In the genomic region with DNA sequence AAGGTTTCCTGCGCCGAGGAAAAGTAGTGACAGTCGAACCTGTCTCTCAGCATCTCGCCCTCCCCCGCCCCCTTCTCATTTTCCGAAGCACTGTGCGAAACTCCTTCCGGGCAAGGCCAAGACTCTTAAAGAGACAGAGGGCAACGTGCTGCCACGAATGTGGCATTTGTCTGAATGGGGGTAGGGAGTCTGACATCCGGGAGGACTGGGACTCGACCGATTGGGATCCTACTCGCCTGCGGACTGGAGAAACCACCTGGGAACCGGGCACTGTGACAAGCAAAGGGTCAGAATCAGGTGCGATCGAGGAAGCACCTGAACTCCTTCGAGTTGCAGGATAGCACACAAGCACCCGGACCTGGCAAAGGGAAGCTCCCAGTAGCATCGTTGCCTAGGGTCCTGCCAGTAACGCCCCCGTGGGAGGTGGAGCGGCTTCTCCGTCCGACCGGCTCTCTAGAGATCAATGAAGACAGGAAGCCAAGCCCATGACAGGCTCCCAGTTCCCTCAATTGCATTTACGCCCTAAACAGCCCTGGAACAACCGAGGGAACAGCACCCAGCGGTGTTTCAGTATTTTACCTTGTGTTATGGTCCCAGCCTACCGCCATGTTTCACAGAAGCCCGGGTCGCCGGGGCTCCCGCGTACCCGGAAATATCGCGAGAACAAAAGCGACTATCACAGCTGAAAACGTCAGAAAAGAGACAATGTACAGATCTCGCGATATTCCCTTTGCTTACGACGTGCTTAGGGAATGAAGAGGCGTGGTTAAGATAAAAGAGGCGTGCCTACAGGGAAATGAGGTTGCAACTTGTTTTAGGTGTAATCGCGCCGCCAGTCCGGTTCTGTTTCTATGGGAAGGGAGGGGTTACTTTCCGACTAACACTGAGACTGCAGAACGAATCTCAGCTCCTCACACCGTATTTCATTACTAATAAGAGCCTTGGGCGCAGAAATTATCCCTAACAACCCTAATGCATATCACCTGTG, we compare ENCODE assay signal across 1 cellular context.
A peak's percentile ranks its signal among the peaks of the same experiment; 100 is the strongest.
TF ChIP-seq lines count a peak whose summit lies in the region.

A gene with protein sequence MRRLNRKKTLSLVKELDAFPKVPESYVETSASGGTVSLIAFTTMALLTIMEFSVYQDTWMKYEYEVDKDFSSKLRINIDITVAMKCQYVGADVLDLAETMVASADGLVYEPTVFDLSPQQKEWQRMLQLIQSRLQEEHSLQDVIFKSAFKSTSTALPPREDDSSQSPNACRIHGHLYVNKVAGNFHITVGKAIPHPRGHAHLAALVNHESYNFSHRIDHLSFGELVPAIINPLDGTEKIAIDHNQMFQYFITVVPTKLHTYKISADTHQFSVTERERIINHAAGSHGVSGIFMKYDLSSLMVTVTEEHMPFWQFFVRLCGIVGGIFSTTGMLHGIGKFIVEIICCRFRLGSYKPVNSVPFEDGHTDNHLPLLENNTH (minus strand): TSS at position 637 of the 988 bp plus-strand sequence. CDS start 9,539 bp downstream, outside the sequence.

TF ChIP-seq in HepG2, 621 proteins besides CTCF, POLR2A, EP300 and RAD21 (continued from another document and continues in another):
- TF ChIP-seq, protein P1, sequence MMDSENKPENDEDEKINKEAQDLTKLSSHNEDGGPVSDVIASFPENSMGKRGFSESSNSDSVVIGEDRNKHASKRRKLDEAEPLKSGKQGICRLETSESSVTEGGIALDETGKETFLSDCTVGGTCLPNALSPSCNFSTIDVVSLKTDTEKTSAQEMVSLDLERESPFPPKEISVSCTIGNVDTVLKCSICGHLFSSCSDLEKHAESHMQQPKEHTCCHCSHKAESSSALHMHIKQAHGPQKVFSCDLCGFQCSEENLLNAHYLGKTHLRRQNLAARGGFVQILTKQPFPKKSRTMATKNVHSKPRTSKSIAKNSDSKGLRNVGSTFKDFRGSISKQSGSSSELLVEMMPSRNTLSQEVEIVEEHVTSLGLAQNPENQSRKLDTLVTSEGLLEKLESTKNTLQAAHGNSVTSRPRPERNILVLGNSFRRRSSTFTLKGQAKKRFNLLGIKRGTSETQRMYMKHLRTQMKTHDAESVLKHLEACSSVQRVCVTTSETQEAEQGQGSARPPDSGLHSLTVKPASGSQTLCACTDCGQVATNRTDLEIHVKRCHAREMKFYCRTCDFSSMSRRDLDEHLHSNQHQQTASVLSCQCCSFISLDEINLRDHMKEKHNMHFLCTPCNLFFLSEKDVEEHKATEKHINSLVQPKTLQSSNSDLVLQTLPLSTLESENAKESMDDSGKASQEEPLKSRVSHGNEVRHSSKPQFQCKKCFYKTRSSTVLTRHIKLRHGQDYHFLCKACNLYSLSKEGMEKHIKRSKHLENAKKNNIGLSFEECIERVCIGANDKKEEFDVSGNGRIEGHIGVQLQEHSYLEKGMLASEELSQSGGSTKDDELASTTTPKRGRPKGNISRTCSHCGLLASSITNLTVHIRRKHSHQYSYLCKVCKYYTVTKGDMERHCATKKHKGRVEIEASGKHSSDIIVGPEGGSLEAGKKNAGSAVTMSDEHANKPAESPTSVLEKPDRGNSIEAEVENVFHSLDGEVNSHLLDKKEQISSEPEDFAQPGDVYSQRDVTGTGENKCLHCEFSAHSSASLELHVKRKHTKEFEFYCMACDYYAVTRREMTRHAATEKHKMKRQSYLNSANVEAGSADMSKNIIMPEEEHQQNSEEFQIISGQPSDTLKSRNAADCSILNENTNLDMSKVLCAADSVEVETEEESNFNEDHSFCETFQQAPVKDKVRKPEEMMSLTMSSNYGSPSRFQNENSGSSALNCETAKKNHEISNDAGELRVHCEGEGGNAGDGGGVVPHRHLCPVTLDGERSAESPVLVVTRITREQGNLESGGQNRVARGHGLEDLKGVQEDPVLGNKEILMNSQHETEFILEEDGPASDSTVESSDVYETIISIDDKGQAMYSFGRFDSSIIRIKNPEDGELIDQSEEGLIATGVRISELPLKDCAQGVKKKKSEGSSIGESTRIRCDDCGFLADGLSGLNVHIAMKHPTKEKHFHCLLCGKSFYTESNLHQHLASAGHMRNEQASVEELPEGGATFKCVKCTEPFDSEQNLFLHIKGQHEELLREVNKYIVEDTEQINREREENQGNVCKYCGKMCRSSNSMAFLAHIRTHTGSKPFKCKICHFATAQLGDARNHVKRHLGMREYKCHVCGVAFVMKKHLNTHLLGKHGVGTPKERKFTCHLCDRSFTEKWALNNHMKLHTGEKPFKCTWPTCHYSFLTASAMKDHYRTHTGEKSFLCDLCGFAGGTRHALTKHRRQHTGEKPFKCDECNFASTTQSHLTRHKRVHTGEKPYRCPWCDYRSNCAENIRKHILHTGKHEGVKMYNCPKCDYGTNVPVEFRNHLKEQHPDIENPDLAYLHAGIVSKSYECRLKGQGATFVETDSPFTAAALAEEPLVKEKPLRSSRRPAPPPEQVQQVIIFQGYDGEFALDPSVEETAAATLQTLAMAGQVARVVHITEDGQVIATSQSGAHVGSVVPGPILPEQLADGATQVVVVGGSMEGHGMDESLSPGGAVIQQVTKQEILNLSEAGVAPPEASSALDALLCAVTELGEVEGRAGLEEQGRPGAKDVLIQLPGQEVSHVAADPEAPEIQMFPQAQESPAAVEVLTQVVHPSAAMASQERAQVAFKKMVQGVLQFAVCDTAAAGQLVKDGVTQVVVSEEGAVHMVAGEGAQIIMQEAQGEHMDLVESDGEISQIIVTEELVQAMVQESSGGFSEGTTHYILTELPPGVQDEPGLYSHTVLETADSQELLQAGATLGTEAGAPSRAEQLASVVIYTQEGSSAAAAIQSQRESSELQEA (CRISPR knock-in tag; IDR thresholded peaks at IDR 0.05; ENCODE audit: not compliant biosample characterization): peak; percentile 20
- TF ChIP-seq RFX3 (CRISPR knock-in tag; IDR thresholded peaks at IDR 0.05) (no peak), ZNF775 (CRISPR knock-in tag; IDR thresholded peaks at IDR 0.05; ENCODE audit: borderline replicate concordance) (no peak), NFKBIZ (CRISPR knock-in tag; IDR thresholded peaks at IDR 0.05) (no peak), ZNF598 (CRISPR knock-in tag; IDR thresholded peaks at IDR 0.05; ENCODE audit: borderline replicate concordance) (peak; percentile 74; the same call in 1 of the 2 replicates), ARID2 (CRISPR knock-in tag; IDR thresholded peaks at IDR 0.05; ENCODE audit: borderline replicate concordance) (no peak), ZNF543 (CRISPR knock-in tag; IDR thresholded peaks at IDR 0.05) (peak; percentile 59; the same call in 1 of the 2 replicates), FOSL1 (CRISPR knock-in tag; IDR thresholded peaks at IDR 0.05; ENCODE audit: borderline replicate concordance) (no peak), ZFP62 (CRISPR knock-in tag; IDR thresholded peaks at IDR 0.05) (no peak), SOX6 (IDR thresholded peaks at IDR 0.05) (no peak), SOX6 (CRISPR knock-in tag; IDR thresholded peaks at IDR 0.05) (peak; percentile 73), KLF15 (CRISPR knock-in tag; IDR thresholded peaks at IDR 0.05; ENCODE audit: borderline replicate concordance) (no peak), ZNF619 (CRISPR knock-in tag; IDR thresholded peaks at IDR 0.05) (no peak), MED8 (CRISPR knock-in tag; IDR thresholded peaks at IDR 0.05; ENCODE audit: insufficient replicate concordance) (peak; percentile 30), ARNT2 (CRISPR knock-in tag; IDR thresholded peaks at IDR 0.05; ENCODE audit: low read depth) (peak; percentile 96; the same call in 1 of the 2 replicates), GABPB1 (CRISPR knock-in tag; IDR thresholded peaks at IDR 0.05) (peak; percentile 15), SALL1 (CRISPR knock-in tag; IDR thresholded peaks at IDR 0.05) (peak; percentile 41; the same call in 1 of the 2 replicates), SMAD3 (CRISPR knock-in tag; IDR thresholded peaks at IDR 0.05) (0 out of 2 replicates have a peak, but pooled peaks have one; percentile 24), SOX5 (CRISPR knock-in tag; IDR thresholded peaks at IDR 0.05; ENCODE audit: borderline replicate concordance) (peak; percentile 8; the same call in 1 of the 2 replicates), MYC (CRISPR knock-in tag; IDR thresholded peaks at IDR 0.05; ENCODE audit: borderline replicate concordance) (no peak)
- TF ChIP-seq, protein P2, sequence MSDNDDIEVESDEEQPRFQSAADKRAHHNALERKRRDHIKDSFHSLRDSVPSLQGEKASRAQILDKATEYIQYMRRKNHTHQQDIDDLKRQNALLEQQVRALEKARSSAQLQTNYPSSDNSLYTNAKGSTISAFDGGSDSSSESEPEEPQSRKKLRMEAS (IDR thresholded peaks at IDR 0.05): peak; percentile 45
- TF ChIP-seq, protein P3, sequence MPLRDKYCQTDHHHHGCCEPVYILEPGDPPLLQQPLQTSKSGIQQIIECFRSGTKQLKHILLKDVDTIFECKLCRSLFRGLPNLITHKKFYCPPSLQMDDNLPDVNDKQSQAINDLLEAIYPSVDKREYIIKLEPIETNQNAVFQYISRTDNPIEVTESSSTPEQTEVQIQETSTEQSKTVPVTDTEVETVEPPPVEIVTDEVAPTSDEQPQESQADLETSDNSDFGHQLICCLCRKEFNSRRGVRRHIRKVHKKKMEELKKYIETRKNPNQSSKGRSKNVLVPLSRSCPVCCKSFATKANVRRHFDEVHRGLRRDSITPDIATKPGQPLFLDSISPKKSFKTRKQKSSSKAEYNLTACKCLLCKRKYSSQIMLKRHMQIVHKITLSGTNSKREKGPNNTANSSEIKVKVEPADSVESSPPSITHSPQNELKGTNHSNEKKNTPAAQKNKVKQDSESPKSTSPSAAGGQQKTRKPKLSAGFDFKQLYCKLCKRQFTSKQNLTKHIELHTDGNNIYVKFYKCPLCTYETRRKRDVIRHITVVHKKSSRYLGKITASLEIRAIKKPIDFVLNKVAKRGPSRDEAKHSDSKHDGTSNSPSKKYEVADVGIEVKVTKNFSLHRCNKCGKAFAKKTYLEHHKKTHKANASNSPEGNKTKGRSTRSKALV (CRISPR knock-in tag; IDR thresholded peaks at IDR 0.05): no peak
- TF ChIP-seq, protein P4, sequence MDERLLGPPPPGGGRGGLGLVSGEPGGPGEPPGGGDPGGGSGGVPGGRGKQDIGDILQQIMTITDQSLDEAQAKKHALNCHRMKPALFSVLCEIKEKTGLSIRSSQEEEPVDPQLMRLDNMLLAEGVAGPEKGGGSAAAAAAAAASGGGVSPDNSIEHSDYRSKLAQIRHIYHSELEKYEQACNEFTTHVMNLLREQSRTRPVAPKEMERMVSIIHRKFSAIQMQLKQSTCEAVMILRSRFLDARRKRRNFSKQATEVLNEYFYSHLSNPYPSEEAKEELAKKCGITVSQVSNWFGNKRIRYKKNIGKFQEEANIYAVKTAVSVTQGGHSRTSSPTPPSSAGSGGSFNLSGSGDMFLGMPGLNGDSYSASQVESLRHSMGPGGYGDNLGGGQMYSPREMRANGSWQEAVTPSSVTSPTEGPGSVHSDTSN (CRISPR knock-in tag; IDR thresholded peaks at IDR 0.05): 0 out of 2 replicates have a peak, but pooled peaks have one; percentile 3
- TF ChIP-seq, protein P5, sequence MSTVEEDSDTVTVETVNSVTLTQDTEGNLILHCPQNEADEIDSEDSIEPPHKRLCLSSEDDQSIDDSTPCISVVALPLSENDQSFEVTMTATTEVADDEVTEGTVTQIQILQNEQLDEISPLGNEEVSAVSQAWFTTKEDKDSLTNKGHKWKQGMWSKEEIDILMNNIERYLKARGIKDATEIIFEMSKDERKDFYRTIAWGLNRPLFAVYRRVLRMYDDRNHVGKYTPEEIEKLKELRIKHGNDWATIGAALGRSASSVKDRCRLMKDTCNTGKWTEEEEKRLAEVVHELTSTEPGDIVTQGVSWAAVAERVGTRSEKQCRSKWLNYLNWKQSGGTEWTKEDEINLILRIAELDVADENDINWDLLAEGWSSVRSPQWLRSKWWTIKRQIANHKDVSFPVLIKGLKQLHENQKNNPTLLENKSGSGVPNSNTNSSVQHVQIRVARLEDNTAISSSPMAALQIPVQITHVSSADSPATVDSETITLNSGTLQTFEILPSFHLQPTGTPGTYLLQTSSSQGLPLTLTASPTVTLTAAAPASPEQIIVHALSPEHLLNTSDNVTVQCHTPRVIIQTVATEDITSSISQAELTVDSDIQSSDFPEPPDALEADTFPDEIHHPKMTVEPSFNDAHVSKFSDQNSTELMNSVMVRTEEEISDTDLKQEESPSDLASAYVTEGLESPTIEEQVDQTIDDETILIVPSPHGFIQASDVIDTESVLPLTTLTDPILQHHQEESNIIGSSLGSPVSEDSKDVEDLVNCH (CRISPR knock-in tag; IDR thresholded peaks at IDR 0.05): no peak
- TF ChIP-seq, protein P6, sequence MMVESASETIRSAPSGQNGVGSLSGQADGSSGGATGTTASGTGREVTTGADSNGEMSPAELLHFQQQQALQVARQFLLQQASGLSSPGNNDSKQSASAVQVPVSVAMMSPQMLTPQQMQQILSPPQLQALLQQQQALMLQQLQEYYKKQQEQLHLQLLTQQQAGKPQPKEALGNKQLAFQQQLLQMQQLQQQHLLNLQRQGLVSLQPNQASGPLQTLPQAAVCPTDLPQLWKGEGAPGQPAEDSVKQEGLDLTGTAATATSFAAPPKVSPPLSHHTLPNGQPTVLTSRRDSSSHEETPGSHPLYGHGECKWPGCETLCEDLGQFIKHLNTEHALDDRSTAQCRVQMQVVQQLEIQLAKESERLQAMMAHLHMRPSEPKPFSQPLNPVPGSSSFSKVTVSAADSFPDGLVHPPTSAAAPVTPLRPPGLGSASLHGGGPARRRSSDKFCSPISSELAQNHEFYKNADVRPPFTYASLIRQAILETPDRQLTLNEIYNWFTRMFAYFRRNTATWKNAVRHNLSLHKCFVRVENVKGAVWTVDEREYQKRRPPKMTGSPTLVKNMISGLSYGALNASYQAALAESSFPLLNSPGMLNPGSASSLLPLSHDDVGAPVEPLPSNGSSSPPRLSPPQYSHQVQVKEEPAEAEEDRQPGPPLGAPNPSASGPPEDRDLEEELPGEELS (CRISPR knock-in tag; IDR thresholded peaks at IDR 0.05): no peak
- TF ChIP-seq, protein P7, sequence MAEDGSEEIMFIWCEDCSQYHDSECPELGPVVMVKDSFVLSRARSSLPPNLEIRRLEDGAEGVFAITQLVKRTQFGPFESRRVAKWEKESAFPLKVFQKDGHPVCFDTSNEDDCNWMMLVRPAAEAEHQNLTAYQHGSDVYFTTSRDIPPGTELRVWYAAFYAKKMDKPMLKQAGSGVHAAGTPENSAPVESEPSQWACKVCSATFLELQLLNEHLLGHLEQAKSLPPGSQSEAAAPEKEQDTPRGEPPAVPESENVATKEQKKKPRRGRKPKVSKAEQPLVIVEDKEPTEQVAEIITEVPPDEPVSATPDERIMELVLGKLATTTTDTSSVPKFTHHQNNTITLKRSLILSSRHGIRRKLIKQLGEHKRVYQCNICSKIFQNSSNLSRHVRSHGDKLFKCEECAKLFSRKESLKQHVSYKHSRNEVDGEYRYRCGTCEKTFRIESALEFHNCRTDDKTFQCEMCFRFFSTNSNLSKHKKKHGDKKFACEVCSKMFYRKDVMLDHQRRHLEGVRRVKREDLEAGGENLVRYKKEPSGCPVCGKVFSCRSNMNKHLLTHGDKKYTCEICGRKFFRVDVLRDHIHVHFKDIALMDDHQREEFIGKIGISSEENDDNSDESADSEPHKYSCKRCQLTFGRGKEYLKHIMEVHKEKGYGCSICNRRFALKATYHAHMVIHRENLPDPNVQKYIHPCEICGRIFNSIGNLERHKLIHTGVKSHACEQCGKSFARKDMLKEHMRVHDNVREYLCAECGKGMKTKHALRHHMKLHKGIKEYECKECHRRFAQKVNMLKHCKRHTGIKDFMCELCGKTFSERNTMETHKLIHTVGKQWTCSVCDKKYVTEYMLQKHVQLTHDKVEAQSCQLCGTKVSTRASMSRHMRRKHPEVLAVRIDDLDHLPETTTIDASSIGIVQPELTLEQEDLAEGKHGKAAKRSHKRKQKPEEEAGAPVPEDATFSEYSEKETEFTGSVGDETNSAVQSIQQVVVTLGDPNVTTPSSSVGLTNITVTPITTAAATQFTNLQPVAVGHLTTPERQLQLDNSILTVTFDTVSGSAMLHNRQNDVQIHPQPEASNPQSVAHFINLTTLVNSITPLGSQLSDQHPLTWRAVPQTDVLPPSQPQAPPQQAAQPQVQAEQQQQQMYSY (CRISPR knock-in tag; IDR thresholded peaks at IDR 0.05): peak; percentile 58; the same call in 1 of the 2 replicates
